1 cellular context compared by ENCODE assay signal in the genomic region with DNA sequence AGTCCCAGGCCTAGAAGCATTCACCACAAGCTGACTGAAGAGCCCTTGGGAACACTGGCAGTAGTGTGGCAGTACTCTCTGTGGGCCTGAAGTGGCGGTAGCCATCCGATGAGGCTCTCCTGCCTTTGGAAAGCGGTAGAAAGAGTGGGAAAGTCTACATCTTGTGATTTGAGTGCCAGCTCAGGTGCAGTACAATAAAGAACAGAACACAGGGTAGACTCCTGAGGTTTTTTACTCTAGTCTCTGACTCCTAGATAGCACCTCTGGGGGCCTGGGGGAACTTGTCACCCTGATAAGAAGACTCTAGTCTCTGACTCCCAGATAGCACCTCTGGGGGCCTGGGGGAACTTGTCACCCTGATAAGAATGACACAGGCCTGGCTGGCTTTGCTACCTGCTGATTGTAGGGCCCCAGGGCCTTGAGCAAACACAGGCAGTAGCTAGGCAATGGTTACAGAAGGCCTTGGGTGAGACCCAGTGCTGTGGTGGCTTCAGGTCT.
TF ChIP-seq lines count a peak whose summit lies in the region.

No MANE protein-coding gene starts in this region.

TF ChIP-seq in K562, 482 proteins besides CTCF, POLR2A, EP300 and RAD21 (continued from another document and continues in another):
- TF ChIP-seq, protein P1, sequence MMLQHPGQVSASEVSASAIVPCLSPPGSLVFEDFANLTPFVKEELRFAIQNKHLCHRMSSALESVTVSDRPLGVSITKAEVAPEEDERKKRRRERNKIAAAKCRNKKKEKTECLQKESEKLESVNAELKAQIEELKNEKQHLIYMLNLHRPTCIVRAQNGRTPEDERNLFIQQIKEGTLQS (IDR thresholded peaks at IDR 0.05) = no peak; the same call in 1 of the 2 replicates
- TF ChIP-seq, protein P1 (CRISPR knock-in tag; conservative IDR thresholded peaks at IDR 0.05) = peak; percentile 63
- TF ChIP-seq MTA3 (IDR thresholded peaks at IDR 0.05; ENCODE audit: borderline replicate concordance) = peak; percentile 84
- no peak for TF ChIP-seq BACH1 (tag; IDR thresholded peaks at IDR 0.05)
- TF ChIP-seq SREBF1 (IDR thresholded peaks at IDR 0.05; ENCODE audit: borderline replicate concordance, low read depth, low read length) = no peak
- TF ChIP-seq ZBTB8A (IDR thresholded peaks at IDR 0.05; ENCODE audit: partially characterized antibody) = no peak
- TF ChIP-seq GABPA (tag; conservative IDR thresholded peaks at IDR 0.05; ENCODE audit: low read depth) = no peak
- TF ChIP-seq ZNF311 (CRISPR knock-in tag; IDR thresholded peaks at IDR 0.05) = no peak
- TF ChIP-seq RAD51 (IDR thresholded peaks at IDR 0.05; ENCODE audit: borderline replicate concordance, low read depth) = no peak
- TF ChIP-seq, protein P2, sequence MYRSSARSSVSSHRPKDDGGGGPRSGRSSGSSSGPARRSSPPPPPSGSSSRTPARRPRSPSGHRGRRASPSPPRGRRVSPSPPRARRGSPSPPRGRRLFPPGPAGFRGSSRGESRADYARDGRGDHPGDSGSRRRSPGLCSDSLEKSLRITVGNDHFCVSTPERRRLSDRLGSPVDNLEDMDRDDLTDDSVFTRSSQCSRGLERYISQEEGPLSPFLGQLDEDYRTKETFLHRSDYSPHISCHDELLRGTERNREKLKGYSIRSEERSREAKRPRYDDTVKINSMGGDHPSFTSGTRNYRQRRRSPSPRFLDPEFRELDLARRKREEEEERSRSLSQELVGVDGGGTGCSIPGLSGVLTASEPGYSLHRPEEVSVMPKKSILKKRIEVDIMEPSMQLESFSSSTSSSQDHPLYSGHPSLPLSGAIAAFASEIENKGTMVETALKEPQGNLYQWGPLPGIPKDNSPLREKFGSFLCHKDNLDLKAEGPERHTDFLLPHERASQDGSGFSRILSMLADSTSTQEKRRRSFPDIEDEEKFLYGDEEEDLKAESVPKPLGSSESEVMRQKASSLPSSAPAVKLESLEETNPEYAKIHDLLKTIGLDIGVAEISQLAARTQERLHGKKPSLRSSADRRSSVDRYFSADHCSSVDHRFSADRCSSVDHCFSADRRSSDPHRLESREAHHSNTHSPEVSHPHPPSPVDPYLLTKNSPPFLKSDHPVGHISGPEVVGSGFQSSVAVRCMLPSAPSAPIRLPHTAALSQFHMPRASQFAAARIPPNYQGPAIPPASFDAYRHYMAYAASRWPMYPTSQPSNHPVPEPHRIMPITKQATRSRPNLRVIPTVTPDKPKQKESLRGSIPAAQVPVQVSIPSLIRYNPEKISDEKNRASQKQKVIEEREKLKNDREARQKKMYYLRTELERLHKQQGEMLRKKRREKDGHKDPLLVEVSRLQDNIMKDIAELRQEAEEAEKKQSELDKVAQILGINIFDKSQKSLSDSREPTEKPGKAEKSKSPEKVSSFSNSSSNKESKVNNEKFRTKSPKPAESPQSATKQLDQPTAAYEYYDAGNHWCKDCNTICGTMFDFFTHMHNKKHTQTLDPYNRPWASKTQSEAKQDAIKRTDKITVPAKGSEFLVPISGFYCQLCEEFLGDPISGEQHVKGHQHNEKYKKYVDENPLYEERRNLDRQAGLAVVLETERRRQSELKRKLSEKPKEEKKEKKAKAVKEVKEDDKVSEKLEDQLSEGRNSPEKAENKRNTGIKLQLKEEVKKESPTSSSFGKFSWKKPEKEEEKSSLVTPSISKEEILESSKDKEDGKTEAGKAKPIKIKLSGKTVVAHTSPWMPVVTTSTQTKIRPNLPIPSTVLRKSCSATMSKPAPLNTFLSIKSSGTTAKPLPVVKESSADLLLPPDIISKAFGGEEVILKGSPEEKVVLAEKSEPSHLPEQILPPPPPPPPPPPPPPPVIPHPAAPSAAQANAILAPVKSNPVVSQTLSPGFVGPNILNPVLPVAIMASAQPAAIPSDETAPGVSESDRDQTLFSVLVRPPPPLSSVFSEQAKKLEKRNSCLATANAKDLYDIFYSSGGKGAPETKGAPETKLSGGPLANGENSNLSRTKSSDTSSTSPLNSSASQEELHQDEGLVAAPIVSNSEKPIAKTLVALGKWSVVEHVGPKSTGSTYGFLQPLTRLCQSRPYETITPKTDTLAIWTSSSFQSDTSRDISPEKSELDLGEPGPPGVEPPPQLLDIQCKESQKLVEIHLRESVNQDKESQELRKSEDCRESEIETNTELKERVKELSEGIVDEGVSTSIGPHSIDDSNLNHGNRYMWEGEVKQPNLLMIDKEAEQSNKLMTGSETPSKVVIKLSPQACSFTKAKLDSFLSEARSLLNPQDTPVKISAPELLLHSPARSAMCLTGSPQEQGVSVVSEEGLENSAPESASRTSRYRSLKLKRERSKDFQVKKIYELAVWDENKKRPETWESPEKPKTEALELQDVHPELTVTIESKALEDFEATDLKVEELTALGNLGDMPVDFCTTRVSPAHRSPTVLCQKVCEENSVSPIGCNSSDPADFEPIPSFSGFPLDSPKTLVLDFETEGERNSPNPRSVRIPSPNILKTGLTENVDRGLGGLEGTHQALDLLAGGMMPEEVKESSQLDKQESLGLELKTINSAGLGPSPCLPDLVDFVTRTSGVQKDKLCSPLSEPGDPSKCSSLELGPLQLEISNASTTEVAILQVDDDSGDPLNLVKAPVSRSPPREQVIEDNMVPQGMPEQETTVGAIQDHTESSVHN (IDR thresholded peaks at IDR 0.05; ENCODE audit: borderline replicate concordance in 1 of 2, low read depth in 1 of 2) = no peak
- TF ChIP-seq, protein P3, sequence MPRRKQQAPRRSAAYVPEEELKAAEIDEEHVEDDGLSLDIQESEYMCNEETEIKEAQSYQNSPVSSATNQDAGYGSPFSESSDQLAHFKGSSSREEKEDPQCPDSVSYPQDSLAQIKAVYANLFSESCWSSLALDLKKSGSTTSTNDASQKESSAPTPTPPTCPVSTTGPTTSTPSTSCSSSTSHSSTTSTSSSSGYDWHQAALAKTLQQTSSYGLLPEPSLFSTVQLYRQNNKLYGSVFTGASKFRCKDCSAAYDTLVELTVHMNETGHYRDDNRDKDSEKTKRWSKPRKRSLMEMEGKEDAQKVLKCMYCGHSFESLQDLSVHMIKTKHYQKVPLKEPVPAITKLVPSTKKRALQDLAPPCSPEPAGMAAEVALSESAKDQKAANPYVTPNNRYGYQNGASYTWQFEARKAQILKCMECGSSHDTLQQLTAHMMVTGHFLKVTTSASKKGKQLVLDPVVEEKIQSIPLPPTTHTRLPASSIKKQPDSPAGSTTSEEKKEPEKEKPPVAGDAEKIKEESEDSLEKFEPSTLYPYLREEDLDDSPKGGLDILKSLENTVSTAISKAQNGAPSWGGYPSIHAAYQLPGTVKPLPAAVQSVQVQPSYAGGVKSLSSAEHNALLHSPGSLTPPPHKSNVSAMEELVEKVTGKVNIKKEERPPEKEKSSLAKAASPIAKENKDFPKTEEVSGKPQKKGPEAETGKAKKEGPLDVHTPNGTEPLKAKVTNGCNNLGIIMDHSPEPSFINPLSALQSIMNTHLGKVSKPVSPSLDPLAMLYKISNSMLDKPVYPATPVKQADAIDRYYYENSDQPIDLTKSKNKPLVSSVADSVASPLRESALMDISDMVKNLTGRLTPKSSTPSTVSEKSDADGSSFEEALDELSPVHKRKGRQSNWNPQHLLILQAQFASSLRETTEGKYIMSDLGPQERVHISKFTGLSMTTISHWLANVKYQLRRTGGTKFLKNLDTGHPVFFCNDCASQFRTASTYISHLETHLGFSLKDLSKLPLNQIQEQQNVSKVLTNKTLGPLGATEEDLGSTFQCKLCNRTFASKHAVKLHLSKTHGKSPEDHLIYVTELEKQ (CRISPR knock-in tag; IDR thresholded peaks at IDR 0.05) = no peak
- TF ChIP-seq, protein P4, sequence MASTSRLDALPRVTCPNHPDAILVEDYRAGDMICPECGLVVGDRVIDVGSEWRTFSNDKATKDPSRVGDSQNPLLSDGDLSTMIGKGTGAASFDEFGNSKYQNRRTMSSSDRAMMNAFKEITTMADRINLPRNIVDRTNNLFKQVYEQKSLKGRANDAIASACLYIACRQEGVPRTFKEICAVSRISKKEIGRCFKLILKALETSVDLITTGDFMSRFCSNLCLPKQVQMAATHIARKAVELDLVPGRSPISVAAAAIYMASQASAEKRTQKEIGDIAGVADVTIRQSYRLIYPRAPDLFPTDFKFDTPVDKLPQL (IDR thresholded peaks at IDR 0.05; ENCODE audit: extremely low read depth, insufficient read length) = no peak
- TF ChIP-seq, protein P5, sequence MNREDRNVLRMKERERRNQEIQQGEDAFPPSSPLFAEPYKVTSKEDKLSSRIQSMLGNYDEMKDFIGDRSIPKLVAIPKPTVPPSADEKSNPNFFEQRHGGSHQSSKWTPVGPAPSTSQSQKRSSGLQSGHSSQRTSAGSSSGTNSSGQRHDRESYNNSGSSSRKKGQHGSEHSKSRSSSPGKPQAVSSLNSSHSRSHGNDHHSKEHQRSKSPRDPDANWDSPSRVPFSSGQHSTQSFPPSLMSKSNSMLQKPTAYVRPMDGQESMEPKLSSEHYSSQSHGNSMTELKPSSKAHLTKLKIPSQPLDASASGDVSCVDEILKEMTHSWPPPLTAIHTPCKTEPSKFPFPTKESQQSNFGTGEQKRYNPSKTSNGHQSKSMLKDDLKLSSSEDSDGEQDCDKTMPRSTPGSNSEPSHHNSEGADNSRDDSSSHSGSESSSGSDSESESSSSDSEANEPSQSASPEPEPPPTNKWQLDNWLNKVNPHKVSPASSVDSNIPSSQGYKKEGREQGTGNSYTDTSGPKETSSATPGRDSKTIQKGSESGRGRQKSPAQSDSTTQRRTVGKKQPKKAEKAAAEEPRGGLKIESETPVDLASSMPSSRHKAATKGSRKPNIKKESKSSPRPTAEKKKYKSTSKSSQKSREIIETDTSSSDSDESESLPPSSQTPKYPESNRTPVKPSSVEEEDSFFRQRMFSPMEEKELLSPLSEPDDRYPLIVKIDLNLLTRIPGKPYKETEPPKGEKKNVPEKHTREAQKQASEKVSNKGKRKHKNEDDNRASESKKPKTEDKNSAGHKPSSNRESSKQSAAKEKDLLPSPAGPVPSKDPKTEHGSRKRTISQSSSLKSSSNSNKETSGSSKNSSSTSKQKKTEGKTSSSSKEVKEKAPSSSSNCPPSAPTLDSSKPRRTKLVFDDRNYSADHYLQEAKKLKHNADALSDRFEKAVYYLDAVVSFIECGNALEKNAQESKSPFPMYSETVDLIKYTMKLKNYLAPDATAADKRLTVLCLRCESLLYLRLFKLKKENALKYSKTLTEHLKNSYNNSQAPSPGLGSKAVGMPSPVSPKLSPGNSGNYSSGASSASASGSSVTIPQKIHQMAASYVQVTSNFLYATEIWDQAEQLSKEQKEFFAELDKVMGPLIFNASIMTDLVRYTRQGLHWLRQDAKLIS (CRISPR knock-in tag; IDR thresholded peaks at IDR 0.05) = no peak
- TF ChIP-seq, protein P6, sequence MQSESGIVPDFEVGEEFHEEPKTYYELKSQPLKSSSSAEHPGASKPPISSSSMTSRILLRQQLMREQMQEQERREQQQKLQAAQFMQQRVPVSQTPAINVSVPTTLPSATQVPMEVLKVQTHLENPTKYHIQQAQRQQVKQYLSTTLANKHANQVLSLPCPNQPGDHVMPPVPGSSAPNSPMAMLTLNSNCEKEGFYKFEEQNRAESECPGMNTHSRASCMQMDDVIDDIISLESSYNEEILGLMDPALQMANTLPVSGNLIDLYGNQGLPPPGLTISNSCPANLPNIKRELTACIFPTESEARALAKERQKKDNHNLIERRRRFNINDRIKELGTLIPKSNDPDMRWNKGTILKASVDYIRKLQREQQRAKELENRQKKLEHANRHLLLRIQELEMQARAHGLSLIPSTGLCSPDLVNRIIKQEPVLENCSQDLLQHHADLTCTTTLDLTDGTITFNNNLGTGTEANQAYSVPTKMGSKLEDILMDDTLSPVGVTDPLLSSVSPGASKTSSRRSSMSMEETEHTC (IDR thresholded peaks at IDR 0.05) = 0 out of 2 replicates have a peak, but pooled peaks have one; percentile 37
- TF ChIP-seq HNRNPH1 (optimal IDR thresholded peaks at IDR 0.05; ENCODE audit: low read depth, low read length) = no peak
- no peak for TF ChIP-seq E2F3 (CRISPR knock-in tag; IDR thresholded peaks at IDR 0.05)
- TF ChIP-seq TRIM28 (IDR thresholded peaks at IDR 0.05) = 0 out of 2 replicates have a peak, but pooled peaks have one; percentile 23
- TF ChIP-seq, protein P7, sequence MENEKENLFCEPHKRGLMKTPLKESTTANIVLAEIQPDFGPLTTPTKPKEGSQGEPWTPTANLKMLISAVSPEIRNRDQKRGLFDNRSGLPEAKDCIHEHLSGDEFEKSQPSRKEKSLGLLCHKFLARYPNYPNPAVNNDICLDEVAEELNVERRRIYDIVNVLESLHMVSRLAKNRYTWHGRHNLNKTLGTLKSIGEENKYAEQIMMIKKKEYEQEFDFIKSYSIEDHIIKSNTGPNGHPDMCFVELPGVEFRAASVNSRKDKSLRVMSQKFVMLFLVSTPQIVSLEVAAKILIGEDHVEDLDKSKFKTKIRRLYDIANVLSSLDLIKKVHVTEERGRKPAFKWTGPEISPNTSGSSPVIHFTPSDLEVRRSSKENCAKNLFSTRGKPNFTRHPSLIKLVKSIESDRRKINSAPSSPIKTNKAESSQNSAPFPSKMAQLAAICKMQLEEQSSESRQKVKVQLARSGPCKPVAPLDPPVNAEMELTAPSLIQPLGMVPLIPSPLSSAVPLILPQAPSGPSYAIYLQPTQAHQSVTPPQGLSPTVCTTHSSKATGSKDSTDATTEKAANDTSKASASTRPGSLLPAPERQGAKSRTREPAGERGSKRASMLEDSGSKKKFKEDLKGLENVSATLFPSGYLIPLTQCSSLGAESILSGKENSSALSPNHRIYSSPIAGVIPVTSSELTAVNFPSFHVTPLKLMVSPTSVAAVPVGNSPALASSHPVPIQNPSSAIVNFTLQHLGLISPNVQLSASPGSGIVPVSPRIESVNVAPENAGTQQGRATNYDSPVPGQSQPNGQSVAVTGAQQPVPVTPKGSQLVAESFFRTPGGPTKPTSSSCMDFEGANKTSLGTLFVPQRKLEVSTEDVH (IDR thresholded peaks at IDR 0.05; ENCODE audit: low read depth, partially characterized antibody) = no peak
- no peak for TF ChIP-seq RBM39 (optimal IDR thresholded peaks at IDR 0.05; ENCODE audit: low read depth, low read length)
- no peak for TF ChIP-seq WHSC1 (IDR thresholded peaks at IDR 0.05; ENCODE audit: low read length)
- TF ChIP-seq, protein P8, sequence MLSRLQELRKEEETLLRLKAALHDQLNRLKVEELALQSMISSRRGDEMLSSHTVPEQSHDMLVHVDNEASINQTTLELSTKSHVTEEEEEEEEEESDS (CRISPR knock-in tag; IDR thresholded peaks at IDR 0.05) = no peak
- TF ChIP-seq CREM (IDR thresholded peaks at IDR 0.05; ENCODE audit: low read depth) = peak; percentile 59; the same call in 1 of the 2 replicates
- no peak for TF ChIP-seq KAT8 (IDR thresholded peaks at IDR 0.05; ENCODE audit: low read depth)
- TF ChIP-seq, protein P9, sequence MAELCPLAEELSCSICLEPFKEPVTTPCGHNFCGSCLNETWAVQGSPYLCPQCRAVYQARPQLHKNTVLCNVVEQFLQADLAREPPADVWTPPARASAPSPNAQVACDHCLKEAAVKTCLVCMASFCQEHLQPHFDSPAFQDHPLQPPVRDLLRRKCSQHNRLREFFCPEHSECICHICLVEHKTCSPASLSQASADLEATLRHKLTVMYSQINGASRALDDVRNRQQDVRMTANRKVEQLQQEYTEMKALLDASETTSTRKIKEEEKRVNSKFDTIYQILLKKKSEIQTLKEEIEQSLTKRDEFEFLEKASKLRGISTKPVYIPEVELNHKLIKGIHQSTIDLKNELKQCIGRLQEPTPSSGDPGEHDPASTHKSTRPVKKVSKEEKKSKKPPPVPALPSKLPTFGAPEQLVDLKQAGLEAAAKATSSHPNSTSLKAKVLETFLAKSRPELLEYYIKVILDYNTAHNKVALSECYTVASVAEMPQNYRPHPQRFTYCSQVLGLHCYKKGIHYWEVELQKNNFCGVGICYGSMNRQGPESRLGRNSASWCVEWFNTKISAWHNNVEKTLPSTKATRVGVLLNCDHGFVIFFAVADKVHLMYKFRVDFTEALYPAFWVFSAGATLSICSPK (IDR thresholded peaks at IDR 0.05; ENCODE audit: borderline replicate concordance) = no peak
- no peak for TF ChIP-seq HNRNPUL1 (IDR thresholded peaks at IDR 0.05; ENCODE audit: low read length)
- peak; percentile 97 for TF ChIP-seq TEAD4 (IDR thresholded peaks at IDR 0.05; ENCODE audit: low read length)
- TF ChIP-seq TEAD4 (CRISPR knock-in tag; IDR thresholded peaks at IDR 0.05; ENCODE audit: borderline replicate concordance) = no peak
- no peak for TF ChIP-seq SAFB2 (IDR thresholded peaks at IDR 0.05; ENCODE audit: borderline replicate concordance, low read depth, low read length, severe bottlenecking)
